In the genomic region with DNA sequence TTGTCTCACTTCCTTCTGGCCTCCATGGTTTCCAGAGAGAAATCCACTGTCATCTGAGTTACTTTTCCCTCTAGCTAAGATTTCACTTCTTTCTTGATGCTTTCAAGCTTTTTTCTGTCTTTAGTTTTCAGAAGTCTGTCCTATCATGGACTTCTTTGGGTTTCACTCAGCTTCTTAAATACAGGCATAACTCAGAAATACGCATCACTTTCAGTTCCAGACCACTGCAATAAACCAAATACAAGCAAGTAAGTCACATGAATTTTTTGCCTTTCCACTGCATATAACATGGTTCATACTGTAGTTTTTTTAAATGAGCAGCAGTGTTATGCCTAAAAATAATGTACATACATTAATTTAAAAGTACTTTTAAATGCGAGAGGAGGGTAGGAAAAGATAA, we compare ENCODE assay signal across 19 cellular contexts. TPM values are rescaled to one million over a fixed set of nuclear protein-coding genes. Genes with fewer than 3 reads are reported as not detected.
DNase-seq lines count a peak whose midpoint lies in the region; ATAC-seq, FAIRE-seq and TF ChIP-seq lines count a peak whose summit lies in the region.
"Had no signal": no experiment of that assay in that cellular context is flagged by ENCODE, and none has a peak within 500 bp of the region (broad histone marks: within the 10 kb centered on the region; RNA-seq: fewer than 3 reads in every experiment).

No MANE protein-coding gene starts in this region.

- intact Hi-C loops in CD4-positive, alpha-beta T cell (cut with DNase I, micrococcal nuclease): loop anchor here (1.0 to 2.0 kb wide), 2 partner anchors 9 to 15 kb away; no protein-coding TSS in a partner anchor

- peak overlapping the region; percentile 70 for H3K4me3 Mint-ChIP-seq in CD4-positive, alpha-beta T cell
- H3K4me3 Mint-ChIP-seq in T-cell (peak overlapping the region; percentile 2 to 74 (median 38)), osteocyte (ENCODE audit: unreplicated experiment) (no peak overlapping the region)

- H3K9me3 ChIP-seq in CD4-positive, alpha-beta T cell (ENCODE audit: control insufficient read depth, low read length): no peaks in the 10 kb centered on the region
- H3K9me3 ChIP-seq: thyroid gland had no signal

- no peak overlapping the region for H3K27ac ChIP-seq in CD4-positive, alpha-beta T cell (ENCODE audit: low read depth, low read length)
- H3K27ac ChIP-seq in epithelial cell of prostate: peak overlapping the region; percentile 92
- no peak overlapping the region for H3K27ac ChIP-seq in substantia nigra (ENCODE audit: low read depth, low read length, poor library complexity, severe bottlenecking)
- H3K27ac ChIP-seq: thyroid gland, VCaP had no signal

- peak; percentile 40 for ATAC-seq in CD4-positive, alpha-beta T cell (ENCODE audit: poor library complexity)
- peak in 1 of 4 experiments; percentile 32 for ATAC-seq in T-cell (replicated peaks in 1 of 4)
- ATAC-seq: HepG2, Panc1, right cardiac atrium, SK-N-SH treated with all-trans-retinoic acid at 6 μM for 48 hours had no signal

- peaks cover 95% of the 10 kb centered on the region for H3K4me1 Mint-ChIP-seq in CD4-positive, alpha-beta T cell (ENCODE audit: low read depth)
- H3K4me1 Mint-ChIP-seq in T-cell (peaks cover 92 to 93% (median 93%) of the 10 kb centered on the region in 3 donors), osteocyte (ENCODE audit: unreplicated experiment) (peaks cover 3% of the 10 kb centered on the region)

- peaks cover 94% of the 10 kb centered on the region for H3K36me3 Mint-ChIP-seq in CD4-positive, alpha-beta T cell (ENCODE audit: low read depth)
- H3K36me3 Mint-ChIP-seq in T-cell (peaks cover 73% of the 10 kb centered on the region), osteocyte (ENCODE audit: unreplicated experiment) (peaks cover 42% of the 10 kb centered on the region)

- CTCF ChIA-PET in CD4-positive, alpha-beta T cell (lab: Charles Lee): interaction anchor here (0.6 to 3.3 kb wide), 3 partner anchors 20 to 69 kb away, joined by 3 to 12 read pairs (median 4); a partner anchor contains a TSS
- CTCF ChIA-PET in T-cell (lab: Charles Lee): interaction anchor here in 1 of 2 donors (0.9 to 1.3 kb wide), 2 partner anchors 11 to 49 kb away, joined by 3 to 4 read pairs; a partner anchor contains a TSS

- no peak overlapping the region for H3K27ac Mint-ChIP-seq in CD4-positive, alpha-beta T cell
- peak overlapping the region; percentile 87 to 96 for H3K27ac Mint-ChIP-seq in T-cell
- no peak overlapping the region for H3K27ac Mint-ChIP-seq in osteocyte (ENCODE audit: unreplicated experiment)

- no peaks in the 10 kb centered on the region for H3K27me3 Mint-ChIP-seq in CD4-positive, alpha-beta T cell
- H3K27me3 Mint-ChIP-seq in T-cell: no peaks in the 10 kb centered on the region
- no peaks in the 10 kb centered on the region for H3K27me3 Mint-ChIP-seq in osteocyte (ENCODE audit: unreplicated experiment)

- no peak for DNase-seq in CD4-positive, alpha-beta T cell
- DNase-seq in GM19239 (ENCODE audit: insufficient read length, low spot score) (no peak), T-cell (no peak), epithelial cell of prostate (ENCODE audit: low read depth, low spot score) (no peak), NCI-H1092 treated with DMSO at 0.1 percent for 48 hours (lab: John Stamatoyannopoulos, UW) (no peak), osteocyte (ENCODE audit: extremely low spot score, unreplicated experiment) (no peak), substantia nigra (lab: John Stamatoyannopoulos, UW) (no peak), COLO668 (lab: John Stamatoyannopoulos, UW; ENCODE audit: unreplicated experiment) (no peak)
- DNase-seq: AML-193; DMS 273 treated with DMSO at 0.1 percent for 48 hours; MV-4-11; NCI-H69; right cardiac atrium; stimulated activated CD4-positive, alpha-beta T cell treated with anti-CD3 and anti-CD28 coated beads, Interleukin-1b, Interleukin-23, amount 100 ng/mL, for 48 hours; thyroid gland had no signal

- POLR2A ChIA-PET in CD4-positive, alpha-beta T cell (lab: Charles Lee): interaction anchor here (0.7 to 5.1 kb wide), 9 partner anchors 10 to 69 kb away, joined by 3 to 60 read pairs (median 3); a partner anchor contains a TSS
- POLR2A ChIA-PET in T-cell (lab: Charles Lee): interaction anchor here in 1 of 2 donors (0.9 kb wide), 1 partner anchor 8 kb away, joined by 3 read pairs; no protein-coding TSS in a partner anchor

- FAIRE-seq in GM19239 (lab: Jason Lieb, UNC): peak; percentile 86
- FAIRE-seq: HepG2 had no signal

- H3K27me3 ChIP-seq in CD4-positive, alpha-beta T cell (ENCODE audit: control insufficient read depth, insufficient read depth, low read length): no peaks in the 10 kb centered on the region
- H3K27me3 ChIP-seq: thyroid gland had no signal

- H3K9me3 Mint-ChIP-seq in CD4-positive, alpha-beta T cell: no peaks in the 10 kb centered on the region
- H3K9me3 Mint-ChIP-seq in T-cell (no peaks in the 10 kb centered on the region), osteocyte (ENCODE audit: unreplicated experiment) (no peaks in the 10 kb centered on the region)

- TF ChIP-seq CTCF in CD4-positive, alpha-beta T cell (IDR thresholded peaks at IDR 0.05): no peak
- TF ChIP-seq CTCF in osteocyte (IDR thresholded peaks at IDR 0.05): no peak

RNA-seq across cellular contexts. Expression of a gene that starts 48.7 kb away (rescaled TPM):
- total RNA-seq in CD4-positive, alpha-beta T cell: 100 to 1,000 TPM; 213 to 218 TPM
- total RNA-seq in T-cell (100 to 1,000 TPM; 101 to 120 (median 117) TPM), osteocyte (12.6 and 13.0 TPM in 2 replicates)

Comparison
In these comparisons a context has a peak if more than half of its experiments do, and no peak if none do; other contexts are left out.
1. H3K27ac Mint-ChIP-seq: peak in T-cell (2 of 2); none in CD4-positive, alpha-beta T cell (single experiment) and osteocyte (single experiment).